ENCODE assay signal across 15 cellular contexts in genomic region chr13:30766957-30767603, GRCh38. TPM values are rescaled to one million over a fixed set of nuclear protein-coding genes. Genes with fewer than 3 reads are reported as not detected.
A peak's percentile ranks its signal among the peaks of the same experiment; 100 is the strongest.
DNase-seq lines count a peak whose midpoint lies in the region; ATAC-seq and TF ChIP-seq lines count a peak whose summit lies in the region.
"Had no signal": no experiment of that assay in that cellular context is flagged by ENCODE, and none has a peak within 500 bp of the region (broad histone marks: within the 10 kb centered on the region; RNA-seq: fewer than 3 reads in every experiment).

No MANE protein-coding gene starts in this region.

- intact Hi-C loops in CD8-positive, alpha-beta T cell (cut with DNase I, micrococcal nuclease), result loop anchor here in 1 of 2 experiments (5.0 kb wide), 1 partner anchor 980 kb away; no protein-coding TSS in a partner anchor
- intact Hi-C loops in PC-9 (cut with micrococcal nuclease; ENCODE audit: unreplicated experiment), result no loop called here

- no peaks in the 10 kb centered on the region for H3K27me3 ChIP-seq in CD8-positive, alpha-beta T cell (ENCODE audit: insufficient read depth, low read length)
- H3K27me3 ChIP-seq in PC-9 (ENCODE audit: insufficient read depth, low read depth), result no peaks in the 10 kb centered on the region
- no peaks in the 10 kb centered on the region for H3K27me3 ChIP-seq in HAP-1 (ENCODE audit: low read depth)
- H3K27me3 ChIP-seq: heart right ventricle, testis had no signal

- no peaks in the 10 kb centered on the region for H3K9me3 Mint-ChIP-seq in CD8-positive, alpha-beta T cell
- no peaks in the 10 kb centered on the region for H3K9me3 Mint-ChIP-seq in effector memory CD8-positive, alpha-beta T cell

- CTCF ChIA-PET in CD8-positive, alpha-beta T cell (lab: Charles Lee), result interaction anchor here (2.9 kb wide), 1 partner anchor 12 kb away, joined by 9 read pairs; no protein-coding TSS in a partner anchor
- CTCF ChIA-PET in PC-9 (lab: Charles Lee), result no interaction called here

- peaks cover 15% of the 10 kb centered on the region for H3K4me1 Mint-ChIP-seq in CD8-positive, alpha-beta T cell (ENCODE audit: low read depth)
- H3K4me1 Mint-ChIP-seq in effector memory CD8-positive, alpha-beta T cell (ENCODE audit: low read depth in 2 of 2), result peaks cover 18 to 29% of the 10 kb centered on the region in 2 donors

- H3K36me3 Mint-ChIP-seq in CD8-positive, alpha-beta T cell, result peaks cover 32% of the 10 kb centered on the region
- H3K36me3 Mint-ChIP-seq in effector memory CD8-positive, alpha-beta T cell (ENCODE audit: insufficient read depth), result peaks cover 10% of the 10 kb centered on the region

- H3K4me3 ChIP-seq in CD8-positive, alpha-beta T cell (ENCODE audit: low read depth, low read length), result no peak overlapping the region
- no peak overlapping the region for H3K4me3 ChIP-seq in PC-9
- H3K4me3 ChIP-seq in HAP-1, result no peak overlapping the region
- H3K4me3 ChIP-seq: heart right ventricle, testis had no signal

- no peaks in the 10 kb centered on the region for H3K79me2 ChIP-seq in PC-9 (ENCODE audit: low read depth)

- H3K4me1 ChIP-seq in CD8-positive, alpha-beta T cell (ENCODE audit: insufficient read depth, low read length), result no peaks in the 10 kb centered on the region
- H3K4me1 ChIP-seq in PC-9 (replicated peaks; ENCODE audit: insufficient read depth), result no peaks in the 10 kb centered on the region
- no peaks in the 10 kb centered on the region for H3K4me1 ChIP-seq in HAP-1
- H3K4me1 ChIP-seq: heart right ventricle, testis had no signal

- no peaks in the 10 kb centered on the region for H3K27me3 Mint-ChIP-seq in CD8-positive, alpha-beta T cell (ENCODE audit: low read depth)
- H3K27me3 Mint-ChIP-seq in effector memory CD8-positive, alpha-beta T cell, result no peaks in the 10 kb centered on the region

- no peaks in the 10 kb centered on the region for H3F3A ChIP-seq in PC-9 (ENCODE audit: insufficient read depth, low read depth)

- no peak overlapping the region for H3K4me3 Mint-ChIP-seq in CD8-positive, alpha-beta T cell
- H3K4me3 Mint-ChIP-seq in effector memory CD8-positive, alpha-beta T cell, result peak overlapping the region in 1 of 2 donors; percentile 12

- peak in 3 of 7 experiments; percentile 13 to 64 (median 19) for DNase-seq in CD8-positive, alpha-beta T cell
- DNase-seq in HT-29 (ENCODE audit: low spot score) (peak; percentile 18), PC-9 (no peak), putamen (ENCODE audit: low spot score) (no peak), HAP-1 (ENCODE audit: low spot score in 2 of 2) (no peak)
- peak; percentile 38 to 59 (median 55) for DNase-seq in effector memory CD8-positive, alpha-beta T cell
- DNase-seq in effector CD4-positive, alpha-beta T cell, result no peak
- DNase-seq: activated T-cell treated with anti-CD3 and anti-CD28 coated beads, Interleukin-2, amount 50 U/mL, for 48 hours; dermis blood vessel endothelial cell; heart right ventricle; IMR-90; NCI-H510A treated with DMSO at 0.1 percent for 48 hours; SK-N-SH; testis had no signal

- H2AFZ ChIP-seq in PC-9, result no peak overlapping the region

- no TSS peak for BruUV-seq in PC-9 (replicated peaks; lab: Mats Ljungman, UMichigan)

- H4K20me1 ChIP-seq in PC-9 (ENCODE audit: insufficient read depth), result no peaks in the 10 kb centered on the region

- H3K9me2 ChIP-seq in PC-9 (ENCODE audit: insufficient read depth), result no peaks in the 10 kb centered on the region
- H3K9me2 ChIP-seq: SK-N-SH had no signal

- H3K36me3 ChIP-seq in CD8-positive, alpha-beta T cell (ENCODE audit: insufficient read depth, low read length), result peaks cover 5% of the 10 kb centered on the region
- no peaks in the 10 kb centered on the region for H3K36me3 ChIP-seq in PC-9 (ENCODE audit: low read depth)
- H3K36me3 ChIP-seq in HAP-1 (replicated peaks), result no peaks in the 10 kb centered on the region

- H3K27ac Mint-ChIP-seq in CD8-positive, alpha-beta T cell, result peak overlapping the region; percentile 64
- H3K27ac Mint-ChIP-seq in effector memory CD8-positive, alpha-beta T cell, result peak overlapping the region; percentile 84 to 89

- no peak overlapping the region for H3K4me2 ChIP-seq in PC-9
- H3K4me2 ChIP-seq: SK-N-SH had no signal

- in situ Hi-C loops in HAP-1 (cut with MboI; ENCODE audit: low sequenced_read_pairs), result no loop called here

- peak; percentile 85 for ATAC-seq in CD8-positive, alpha-beta T cell
- peak; percentile 74 for ATAC-seq in GM19351 (IDR thresholded peaks at IDR 0.05; ENCODE audit: unreplicated experiment)
- peak; percentile 94 for ATAC-seq in effector memory CD8-positive, alpha-beta T cell (replicated peaks)
- ATAC-seq: heart right ventricle had no signal

- no peak overlapping the region for H3K27ac ChIP-seq in CD8-positive, alpha-beta T cell (ENCODE audit: low read depth, low read length)
- H3K27ac ChIP-seq in PC-9, result no peak overlapping the region
- H3K27ac ChIP-seq: heart right ventricle, testis had no signal

- TF ChIP-seq CTCF in CD8-positive, alpha-beta T cell (IDR thresholded peaks at IDR 0.05), result no peak
- no peak for TF ChIP-seq CTCF in PC-9 (conservative IDR thresholded peaks at IDR 0.05)

- H3K9me3 ChIP-seq in CD8-positive, alpha-beta T cell (ENCODE audit: low read length), result no peaks in the 10 kb centered on the region
- H3K9me3 ChIP-seq in PC-9 (ENCODE audit: insufficient read depth, low read depth) (no peaks in the 10 kb centered on the region), HAP-1 (no peaks in the 10 kb centered on the region)
- H3K9me3 ChIP-seq: SK-N-SH, testis had no signal

- POLR2A ChIA-PET in CD8-positive, alpha-beta T cell (lab: Charles Lee), result interaction anchor here (0.9 kb wide), 1 partner anchor 27 kb away, joined by 3 read pairs; no protein-coding TSS in a partner anchor
- POLR2A ChIA-PET in PC-9 (lab: Charles Lee; ENCODE audit: unreplicated experiment), result no interaction called here

RNA-seq across cellular contexts. Expression of gene ALOX5AP, which starts 31.7 kb away (rescaled TPM):
- 10 to 100 TPM; 16.3 to 16.6 TPM for total RNA-seq in CD8-positive, alpha-beta T cell
- total RNA-seq in HT-29 (2014; rRNA removed; shearing (Covaris generic)), result 0.41 TPM in 1 of 2 replicates, not detected in the other
- total RNA-seq in PC-9 (2021), result not detected in 2 replicates
- total RNA-seq: IMR-90 had no signal

Comparison
In these comparisons a context has a peak if more than half of its experiments do, and no peak if none do; other contexts are left out.
1. DNase-seq: peak in HT-29 (single experiment) and effector memory CD8-positive, alpha-beta T cell (3 of 3); none in PC-9 (0 of 2), effector CD4-positive, alpha-beta T cell (single experiment), putamen (single experiment) and HAP-1 (0 of 2).
2. RNA of gene ALOX5AP, which starts 31.7 kb away (total RNA-seq): 16.3 to 16.6 TPM in CD8-positive, alpha-beta T cell; 0.41 TPM in HT-29 and not detected in PC-9; every median in the first group is over 10 times any median in the second.
3. Peak in every context shown above with its lines, with median percentiles within 50 percentile points of each other: ATAC-seq.